ENCODE assay signal across 22 cellular contexts in genomic region chr7:25786958-25787730, GRCh38.
DNase-seq lines count a peak whose midpoint lies in the region; ATAC-seq, FAIRE-seq and TF ChIP-seq lines count a peak whose summit lies in the region.
"Had no signal": no experiment of that assay in that cellular context is flagged by ENCODE, and none has a peak within 500 bp of the region (broad histone marks: within the 10 kb centered on the region; RNA-seq: fewer than 3 reads in every experiment).

No MANE protein-coding gene starts in this region.

- no peaks in the 10 kb centered on the region for H3K36me3 ChIP-seq in pancreas
- no peaks in the 10 kb centered on the region for H3K36me3 ChIP-seq in aorta (ENCODE audit: control insufficient read depth in 1 of 2, insufficient read depth in 2 of 2, low read length in 1 of 2)
- H3K36me3 ChIP-seq: suprapubic skin had no signal

- H3K4me1 ChIP-seq in pancreas (no peaks in the 10 kb centered on the region), aorta (ENCODE audit: control insufficient read depth in 1 of 2, insufficient read depth in 2 of 2, low read length in 2 of 2) (peaks cover 2 to 7% of the 10 kb centered on the region in 2 donors)
- H3K4me1 ChIP-seq: psoas muscle had no signal

- H3K9me3 ChIP-seq in pancreas (no peaks in the 10 kb centered on the region), aorta (ENCODE audit: control insufficient read depth, low read length) (no peaks in the 10 kb centered on the region)
- H3K9me3 ChIP-seq: psoas muscle, suprapubic skin had no signal

- peak; percentile 34 to 38 for ATAC-seq in left cardiac atrium
- peak in 1 of 4 donors; percentile 39 for ATAC-seq in pancreas
- ATAC-seq in aorta (ENCODE audit: low FRiP score) = peak; percentile 66
- no peak for ATAC-seq in HG03135 (IDR thresholded peaks at IDR 0.05; ENCODE audit: unreplicated experiment)
- no peak for ATAC-seq in effector memory CD8-positive, alpha-beta T cell (replicated peaks)
- ATAC-seq: esophagus mucosa; left colon; naive thymus-derived CD8-positive, alpha-beta T cell had no signal

- H3K36me3 Mint-ChIP-seq in effector memory CD8-positive, alpha-beta T cell (ENCODE audit: insufficient read depth) = no peaks in the 10 kb centered on the region
- H3K36me3 Mint-ChIP-seq: activated CD4-positive, alpha-beta memory T cell treated with anti-CD3 and anti-CD28 coated beads for 36 hours; naive thymus-derived CD8-positive, alpha-beta T cell had no signal

- H3K27me3 ChIP-seq in pancreas (no peaks in the 10 kb centered on the region), aorta (ENCODE audit: control insufficient read depth in 1 of 2, insufficient read depth in 2 of 2, low read length in 1 of 2) (no peaks in the 10 kb centered on the region)
- H3K27me3 ChIP-seq: suprapubic skin had no signal

- H3K27ac Mint-ChIP-seq in effector memory CD8-positive, alpha-beta T cell = no peak overlapping the region
- H3K27ac Mint-ChIP-seq: activated CD4-positive, alpha-beta memory T cell treated with anti-CD3 and anti-CD28 coated beads for 36 hours; naive thymus-derived CD8-positive, alpha-beta T cell had no signal

- FAIRE-seq in pancreas (lab: Jason Lieb, UNC) = peak; percentile 78
- FAIRE-seq: colon, HTR-8/SVneo had no signal

- peaks cover 8 to 45% of the 10 kb centered on the region in 2 donors for H3K27me3 Mint-ChIP-seq in effector memory CD8-positive, alpha-beta T cell

- DNase-seq in NCI-H82 (lab: John Stamatoyannopoulos, UW) (peak; percentile 19), NCI-H82 treated with DMSO at 0.1 percent for 48 hours (lab: John Stamatoyannopoulos, UW; ENCODE audit: unreplicated experiment) (no peak), left cardiac atrium (no peak), pancreas (no peak), aorta (no peak), NCI-H1092 (lab: John Stamatoyannopoulos, UW) (no peak)
- no peak for DNase-seq in effector memory CD8-positive, alpha-beta T cell
- DNase-seq: activated CD4-positive, alpha-beta memory T cell treated with anti-CD3 and anti-CD28 coated beads for 36 hours; DMS79; GOT3; left colon; naive thymus-derived CD8-positive, alpha-beta T cell; NCI-H187; NCI-H510A treated with DMSO at 0.1 percent for 48 hours; PC-9; psoas muscle had no signal

- peaks cover 0 to 5% of the 10 kb centered on the region in 2 donors for H3K9me3 Mint-ChIP-seq in effector memory CD8-positive, alpha-beta T cell
- H3K9me3 Mint-ChIP-seq: activated CD4-positive, alpha-beta memory T cell treated with anti-CD3 and anti-CD28 coated beads for 36 hours; naive thymus-derived CD8-positive, alpha-beta T cell had no signal

- H3K27ac ChIP-seq in pancreas (peak overlapping the region in 1 of 4 donors; percentile 5), aorta (ENCODE audit: low read depth in 1 of 2, low read length in 2 of 2) (peak overlapping the region; percentile 61 to 82)
- H3K27ac ChIP-seq: 22Rv1, PC-9, psoas muscle, suprapubic skin had no signal

- H3K4me3 ChIP-seq in pancreas (no peak overlapping the region), aorta (ENCODE audit: low read length in 2 of 2) (no peak overlapping the region)
- H3K4me3 ChIP-seq: PC-9, psoas muscle, suprapubic skin had no signal

- intact Hi-C loops in left cardiac atrium (cut with DNase I) (no loop called here), pancreas (cut with DNase I) (no loop called here), aorta (cut with DNase I) (no loop called here)

- TF ChIP-seq CTCF in pancreas (IDR thresholded peaks at IDR 0.05) = no peak

- H3K4me1 Mint-ChIP-seq in effector memory CD8-positive, alpha-beta T cell (ENCODE audit: low read depth in 2 of 2) = no peaks in the 10 kb centered on the region

- WGBS in pancreas, 2 donors = 60 to 67% methylated on average over 2 of the region's 2 CpGs
- 3 to 7% methylated on average over 2 of the region's 2 CpGs for WGBS in aorta, 2 donors

- no peak overlapping the region for H3K4me3 Mint-ChIP-seq in effector memory CD8-positive, alpha-beta T cell
- H3K4me3 Mint-ChIP-seq: activated CD4-positive, alpha-beta memory T cell treated with anti-CD3 and anti-CD28 coated beads for 36 hours; naive thymus-derived CD8-positive, alpha-beta T cell had no signal

Comparison
In these comparisons a context has a peak if more than half of its experiments do, and no peak if none do; other contexts are left out.
1. ATAC-seq: peak in left cardiac atrium (2 of 2) and aorta (single experiment); none in HG03135 (single experiment) and effector memory CD8-positive, alpha-beta T cell (single experiment).